ENCODE assay signal across 8 cellular contexts in the genomic region with DNA sequence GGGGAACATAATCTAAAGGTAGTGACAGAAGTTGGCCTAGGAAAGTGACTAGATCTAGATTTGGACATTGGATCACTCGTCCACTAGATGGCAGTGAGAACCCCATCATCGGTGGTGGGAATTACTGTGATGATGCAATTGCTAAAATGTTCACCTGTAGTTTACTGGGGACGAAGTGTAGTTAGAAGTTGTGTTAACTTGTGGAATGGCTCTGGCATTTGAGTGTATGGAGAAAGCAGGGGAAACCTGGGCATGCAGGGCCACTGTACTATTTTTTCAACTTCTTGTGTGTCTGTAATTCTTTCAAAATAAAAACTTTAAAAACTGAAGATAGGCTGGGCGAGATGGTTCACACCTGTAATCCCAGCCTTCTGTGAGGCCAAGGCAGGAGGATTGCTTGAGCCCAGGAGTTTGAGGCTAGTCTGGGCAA.
DNase-seq lines count a peak whose midpoint lies in the region; ATAC-seq and TF ChIP-seq lines count a peak whose summit lies in the region.

No MANE protein-coding gene starts in this region.

- H3K27ac Mint-ChIP-seq in activated CD4-positive, alpha-beta memory T cell treated with anti-CD3 and anti-CD28 coated beads, Interleukin-2, amount 10 ng/mL, durations not matched to agents 7 days and 5 days: peak overlapping the region; percentile 1

- ATAC-seq in GM18907 (IDR thresholded peaks at IDR 0.05; ENCODE audit: unreplicated experiment) (peak; percentile 75), HG03196 (IDR thresholded peaks at IDR 0.05; ENCODE audit: unreplicated experiment) (peak; percentile 46)

- H3K4me1 Mint-ChIP-seq in activated CD4-positive, alpha-beta memory T cell treated with anti-CD3 and anti-CD28 coated beads, Interleukin-2, amount 10 ng/mL, durations not matched to agents 7 days and 5 days: peaks cover 18% of the 10 kb centered on the region

- peaks cover 3% of the 10 kb centered on the region for H3K36me3 Mint-ChIP-seq in activated CD4-positive, alpha-beta memory T cell treated with anti-CD3 and anti-CD28 coated beads, Interleukin-2, amount 10 ng/mL, durations not matched to agents 7 days and 5 days (ENCODE audit: low read depth)

- no peak overlapping the region for H3K4me3 ChIP-seq in AG10803 (ENCODE audit: low read length)
- H3K4me3 ChIP-seq in effector memory CD4-positive, alpha-beta T cell (ENCODE audit: insufficient read depth, low read depth, low read length, poor library complexity, severe bottlenecking): no peak overlapping the region

- no peak overlapping the region for H3K27ac ChIP-seq in effector memory CD4-positive, alpha-beta T cell (ENCODE audit: insufficient read depth, low read length, poor library complexity, severe bottlenecking)

- H3K27me3 ChIP-seq in effector memory CD4-positive, alpha-beta T cell (replicated peaks; ENCODE audit: control insufficient read depth, insufficient read depth, low read length, poor library complexity, severe bottlenecking): no peaks in the 10 kb centered on the region

- DNase-seq in AG10803 (ENCODE audit: low read depth) (peak; percentile 52), NCI-H748 treated with DMSO at 0.1 percent for 48 hours (lab: John Stamatoyannopoulos, UW) (peak; percentile 69), middle frontal gyrus (ENCODE audit: extremely low spot score, low spot score) (peak; percentile 58)
- peak; percentile 75 for DNase-seq in activated CD4-positive, alpha-beta memory T cell treated with anti-CD3 and anti-CD28 coated beads, Interleukin-2, amount 10 ng/mL, durations not matched to agents 7 days and 5 days
- peak; percentile 32 to 50 (median 42) for DNase-seq in effector memory CD4-positive, alpha-beta T cell
- peak; percentile 20 to 65 for DNase-seq in stimulated activated CD8-positive, alpha-beta memory T cell treated with anti-CD3 and anti-CD28 coated beads, Interleukin-7, amount 100 ng/mL, for 4 hours (ENCODE audit: low read depth in 2 of 2)

- TF ChIP-seq CTCF in AG10803 (conservative IDR thresholded peaks at IDR 0.05; ENCODE audit: low read length): peak; percentile 86

- CTCF ChIA-PET in activated CD4-positive, alpha-beta memory T cell treated with anti-CD3 and anti-CD28 coated beads, Interleukin-2, amount 10 ng/mL, durations not matched to agents 7 days and 5 days (lab: Charles Lee): interaction anchor here (0.7 to 8.3 kb wide), 21 partner anchors 8 to 170 kb away, joined by 3 to 233 read pairs (median 4); a partner anchor contains a TSS

- H3K36me3 ChIP-seq in effector memory CD4-positive, alpha-beta T cell (ENCODE audit: control insufficient read depth, insufficient read depth, low read length): no peaks in the 10 kb centered on the region

- H3K27me3 Mint-ChIP-seq in activated CD4-positive, alpha-beta memory T cell treated with anti-CD3 and anti-CD28 coated beads, Interleukin-2, amount 10 ng/mL, durations not matched to agents 7 days and 5 days: no peaks in the 10 kb centered on the region

- no peaks in the 10 kb centered on the region for H3K9me3 ChIP-seq in effector memory CD4-positive, alpha-beta T cell (ENCODE audit: control insufficient read depth, low read length)

- peaks cover 3% of the 10 kb centered on the region for H3K9me3 Mint-ChIP-seq in activated CD4-positive, alpha-beta memory T cell treated with anti-CD3 and anti-CD28 coated beads, Interleukin-2, amount 10 ng/mL, durations not matched to agents 7 days and 5 days

- H3K4me3 Mint-ChIP-seq in activated CD4-positive, alpha-beta memory T cell treated with anti-CD3 and anti-CD28 coated beads, Interleukin-2, amount 10 ng/mL, durations not matched to agents 7 days and 5 days: no peak overlapping the region

- H3K4me1 ChIP-seq in effector memory CD4-positive, alpha-beta T cell (ENCODE audit: control insufficient read depth, insufficient read depth, low read length, poor library complexity, severe bottlenecking): no peaks in the 10 kb centered on the region

- POLR2A ChIA-PET in activated CD4-positive, alpha-beta memory T cell treated with anti-CD3 and anti-CD28 coated beads, Interleukin-2, amount 10 ng/mL, durations not matched to agents 7 days and 5 days (lab: Charles Lee): interaction anchor here (0.9 to 9.5 kb wide), 8 partner anchors 55 to 135 kb away, joined by 3 to 207 read pairs (median 4); a partner anchor contains a TSS
